ENCODE assay signal across 8 cellular contexts in the genomic region with DNA sequence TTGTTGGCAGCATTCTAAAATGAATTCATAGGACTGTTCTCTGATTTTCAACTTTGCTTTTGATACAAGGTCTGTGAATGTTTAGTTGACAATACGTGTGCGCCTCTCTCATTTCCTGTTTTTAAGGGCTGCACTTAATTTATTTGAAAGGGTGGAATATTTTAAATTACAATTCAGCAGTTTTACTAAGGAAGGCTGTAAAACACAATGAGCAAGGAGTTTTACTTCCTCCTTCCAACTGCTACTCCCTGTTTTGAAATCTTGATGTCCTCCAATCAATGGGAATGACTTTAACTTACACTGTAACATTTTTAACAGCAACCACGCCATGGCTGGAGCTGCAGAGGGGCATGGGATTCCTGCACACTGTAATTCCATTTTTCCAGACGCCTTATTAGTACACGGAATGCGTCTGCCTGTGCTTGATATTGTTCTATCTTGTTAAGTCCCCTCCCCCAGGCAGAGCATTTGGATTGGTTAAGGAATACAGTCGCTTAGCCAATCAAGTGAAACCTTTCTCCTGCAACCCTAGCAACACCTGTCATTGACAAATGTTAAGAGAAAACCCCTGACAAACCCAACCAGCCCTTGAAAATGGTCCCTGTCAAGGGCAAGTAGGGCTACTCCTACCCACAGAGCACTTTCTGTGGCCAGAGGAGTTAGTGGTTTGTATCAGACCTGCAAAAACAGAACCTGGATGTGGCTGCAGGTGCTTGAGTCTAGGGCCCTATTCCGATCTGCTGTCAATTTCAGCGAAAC. TPM values are rescaled to one million over a fixed set of nuclear protein-coding genes. Genes with fewer than 3 reads are reported as not detected.
DNase-seq lines count a peak whose midpoint lies in the region; ATAC-seq lines count a peak whose summit lies in the region.

No MANE protein-coding gene starts in this region.

- DNase-seq in SIG-M5 treated with dmso at 0.1 percent for 504 hours (lab: John Stamatoyannopoulos, UW; ENCODE audit: unreplicated experiment), result peak; percentile 89
- no peak for DNase-seq in SIG-M5 (lab: John Stamatoyannopoulos, UW)
- peak; percentile 65 to 93 for DNase-seq in NOMO-1 (lab: John Stamatoyannopoulos, UW; ENCODE audit: unreplicated experiment in 2 of 2)
- no peak for DNase-seq in right cardiac atrium
- DNase-seq in stimulated activated naive CD8-positive, alpha-beta T cell treated with anti-CD3 and anti-CD28 coated beads, Interleukin-15, Interleukin-2, amounts not matched to agents 100 U/mL and 50 U/mL, for 24 hours, result no peak
- DNase-seq in inferior parietal cortex (ENCODE audit: extremely low spot score), result no peak
- DNase-seq in globus pallidus (ENCODE audit: low spot score), result no peak

- peak overlapping the region; percentile 39 for H3K27ac ChIP-seq in right cardiac atrium (ENCODE audit: low read length)

- H3K9me3 ChIP-seq in right cardiac atrium (ENCODE audit: control insufficient read depth, low read length), result no peaks in the 10 kb centered on the region

- ATAC-seq in HG02870 (IDR thresholded peaks at IDR 0.05; ENCODE audit: unreplicated experiment) (peak; percentile 99), right cardiac atrium (peak; percentile 66 to 67)
- peak; percentile 28 for ATAC-seq in stimulated activated naive CD8-positive, alpha-beta T cell treated with anti-CD3 and anti-CD28 coated beads, Interleukin-15, Interleukin-2, amounts not matched to agents 100 U/mL and 50 U/mL, for 24 hours

- H3K4me3 ChIP-seq in right cardiac atrium (ENCODE audit: low read length), result no peak overlapping the region

- 36% methylated on average over 9 of the region's 9 CpGs for WGBS in right cardiac atrium

- H3K4me1 ChIP-seq in right cardiac atrium (ENCODE audit: control insufficient read depth, insufficient read depth, low read length), result peaks cover 2% of the 10 kb centered on the region

- no peaks in the 10 kb centered on the region for H3K27me3 ChIP-seq in right cardiac atrium (ENCODE audit: control insufficient read depth, insufficient read depth)

- intact Hi-C loops in right cardiac atrium (cut with DNase I), result loop anchor here in 2 of 4 donors (5.0 to 10.0 kb wide), 2 partner anchors 155 to 157 kb away; a partner anchor contains a TSS

RNA-seq across cellular contexts. Expression of a gene that starts 12.5 kb away (rescaled TPM):
- 1 to 10 TPM; 6.3 to 7.9 (median 7.3) TPM for total RNA-seq in right cardiac atrium
- 2.5 TPM for polyA plus RNA-seq in right cardiac atrium

Comparison
In these comparisons a context has a peak if more than half of its experiments do, and no peak if none do; other contexts are left out.
1. DNase-seq: peak in SIG-M5 treated with dmso at 0.1 percent for 504 hours (single experiment) and NOMO-1 (2 of 2); none in SIG-M5 (single experiment), right cardiac atrium (0 of 3), stimulated activated naive CD8-positive, alpha-beta T cell treated with anti-CD3 and anti-CD28 coated beads, Interleukin-15, Interleukin-2, amounts not matched to agents 100 U/mL and 50 U/mL, for 24 hours (single experiment), inferior parietal cortex (single experiment) and globus pallidus (single experiment).
2. ATAC-seq: peak in every context shown above with its lines; median percentile 99 in HG02870; 66 in right cardiac atrium; 28 in stimulated activated naive CD8-positive, alpha-beta T cell treated with anti-CD3 and anti-CD28 coated beads, Interleukin-15, Interleukin-2, amounts not matched to agents 100 U/mL and 50 U/mL, for 24 hours.